Comparison of ENCODE assay signal across 8 cellular contexts in genomic region chr15:64093627-64094417, GRCh38. TPM values are rescaled to one million over a fixed set of nuclear protein-coding genes. Genes with fewer than 3 reads are reported as not detected.
DNase-seq lines count a peak whose midpoint lies in the region; ATAC-seq lines count a peak whose summit lies in the region.

TSS of gene CIAO2A (minus strand) at chr15:64093838. CDS start at chr15:64093768, 70 bp downstream.

- H3K27me3 Mint-ChIP-seq in activated CD4-positive, alpha-beta T cell treated with anti-CD3 and anti-CD28 coated beads, Interleukin-2, amount 10 ng/mL, durations not matched to agents 7 days and 5 days: no peaks in the 10 kb centered on the region

- H4K20me1 ChIP-seq in BLaER1 treated with 17β-estradiol and CSF1 and Interleukin-3, amounts not matched to agents 10 nM and 100 nM: peaks cover 12 to 45% (median 34%) of the 10 kb centered on the region in 11 experiments; a peak in 19 of 22 replicates

- H3K4me3 Mint-ChIP-seq in activated CD4-positive, alpha-beta T cell treated with anti-CD3 and anti-CD28 coated beads, Interleukin-2, amount 10 ng/mL, durations not matched to agents 7 days and 5 days: peak within 1 kb of the TSS; percentile 93

- POLR2A ChIA-PET in activated CD4-positive, alpha-beta T cell treated with anti-CD3 and anti-CD28 coated beads, Interleukin-2, amount 10 ng/mL, durations not matched to agents 7 days and 5 days (lab: Charles Lee): interaction anchor here (0.6 to 1.3 kb wide), 6 partner anchors 22 to 589 kb away, joined by 3 to 7 read pairs (median 4); partner anchors contain the start of gene USP3

- no peaks in the 10 kb centered on the region for H3K27me3 ChIP-seq in BLaER1 treated with 17β-estradiol and CSF1 and Interleukin-3, amounts not matched to agents 10 nM and 100 nM

- peak within 1 kb of the TSS; percentile 86 to 95 (median 94) for H3K27ac ChIP-seq in BLaER1 treated with 17β-estradiol and CSF1 and Interleukin-3, amounts not matched to agents 10 nM and 100 nM

- peaks cover 24% of the 10 kb centered on the region for H3K36me3 Mint-ChIP-seq in activated CD4-positive, alpha-beta T cell treated with anti-CD3 and anti-CD28 coated beads, Interleukin-2, amount 10 ng/mL, durations not matched to agents 7 days and 5 days (ENCODE audit: low read depth)

- H3K9me3 Mint-ChIP-seq in activated CD4-positive, alpha-beta T cell treated with anti-CD3 and anti-CD28 coated beads, Interleukin-2, amount 10 ng/mL, durations not matched to agents 7 days and 5 days: no peaks in the 10 kb centered on the region

- H3K9me3 ChIP-seq in BLaER1 treated with 17β-estradiol and CSF1 and Interleukin-3, amounts not matched to agents 10 nM and 100 nM (replicated peaks in 1 of 11): no peaks in the 10 kb centered on the region

- peak within 1 kb of the TSS; percentile 85 to 95 (median 92) for H3K9ac ChIP-seq in BLaER1 treated with 17β-estradiol and CSF1 and Interleukin-3, amounts not matched to agents 10 nM and 100 nM

- H3K4me1 ChIP-seq in BLaER1 treated with 17β-estradiol and CSF1 and Interleukin-3, amounts not matched to agents 10 nM and 100 nM: peaks cover 66 to 79% (median 76%) of the 10 kb centered on the region in 10 experiments

- peaks cover 66% of the 10 kb centered on the region for H3K4me1 Mint-ChIP-seq in activated CD4-positive, alpha-beta T cell treated with anti-CD3 and anti-CD28 coated beads, Interleukin-2, amount 10 ng/mL, durations not matched to agents 7 days and 5 days

- peaks cover 0 to 17% (median 11%) of the 10 kb centered on the region in 11 experiments; a peak in 18 of 22 replicates for H3K36me3 ChIP-seq in BLaER1 treated with 17β-estradiol and CSF1 and Interleukin-3, amounts not matched to agents 10 nM and 100 nM

- H3K27ac Mint-ChIP-seq in activated CD4-positive, alpha-beta T cell treated with anti-CD3 and anti-CD28 coated beads, Interleukin-2, amount 10 ng/mL, durations not matched to agents 7 days and 5 days: peak within 1 kb of the TSS; percentile 98

- peak within 1 kb of the TSS; percentile 72 to 87 (median 81) for H3K4me3 ChIP-seq in BLaER1 treated with 17β-estradiol and CSF1 and Interleukin-3, amounts not matched to agents 10 nM and 100 nM

- ATAC-seq in GM19328 (IDR thresholded peaks at IDR 0.05; ENCODE audit: unreplicated experiment) (peak; percentile 56), HG03520 (IDR thresholded peaks at IDR 0.05; ENCODE audit: unreplicated experiment) (peak; percentile 63)

- DNase-seq in NCI-H69 (lab: John Stamatoyannopoulos, UW) (peak; percentile 100), dedifferentiated amniotic fluid mesenchymal stem cell (ENCODE audit: extremely low spot score) (peak; percentile 99), left kidney (ENCODE audit: low read depth, low spot score) (peak; percentile 99)
- peak; percentile 98 for DNase-seq in activated CD4-positive, alpha-beta T cell treated with anti-CD3 and anti-CD28 coated beads, Interleukin-2, amount 10 ng/mL, durations not matched to agents 7 days and 5 days
- DNase-seq in stimulated activated CD4-positive, alpha-beta T cell treated with anti-CD3 and anti-CD28 coated beads, Interleukin-2, amount 100 ng/mL, for 24 hours: peak; percentile 91 to 92

- CTCF ChIA-PET in activated CD4-positive, alpha-beta T cell treated with anti-CD3 and anti-CD28 coated beads, Interleukin-2, amount 10 ng/mL, durations not matched to agents 7 days and 5 days (lab: Charles Lee): interaction anchor here (0.6 to 2.5 kb wide), 19 partner anchors 9 to 1773 kb away, joined by 3 to 10 read pairs (median 4); partner anchors contain the start of gene DAPK2

- H3K4me2 ChIP-seq in BLaER1 treated with 17β-estradiol and CSF1 and Interleukin-3, amounts not matched to agents 10 nM and 100 nM: peak within 1 kb of the TSS; percentile 83 to 97 (median 90)

RNA-seq across cellular contexts. Expression of gene CIAO2A, which starts in this region (rescaled TPM):
- total RNA-seq in activated CD4-positive, alpha-beta T cell treated with anti-CD3 and anti-CD28 coated beads, Interleukin-2, amount 10 ng/mL, durations not matched to agents 7 days and 5 days: 10 to 100 TPM; 67.3 to 77.7 TPM

Comparison
In these comparisons a context has a peak if more than half of its experiments do, and no peak if none do; other contexts are left out.
1. Peak in every context shown above with its lines: DNase-seq, ATAC-seq, H3K4me3 ChIP-seq and H3K27ac ChIP-seq.